Comparison of ENCODE assay signal across 26 cellular contexts in genomic region chr19:56312337-56312736, GRCh38. TPM values are rescaled to one million over a fixed set of nuclear protein-coding genes. Genes with fewer than 3 reads are reported as not detected.
DNase-seq lines count a peak whose midpoint lies in the region; ATAC-seq and TF ChIP-seq lines count a peak whose summit lies in the region.
"Had no signal": no experiment of that assay in that cellular context is flagged by ENCODE, and none has a peak within 500 bp of the region (broad histone marks: within the 10 kb centered on the region; RNA-seq: fewer than 3 reads in every experiment).

No MANE protein-coding gene starts in this region.

- H3K36me3 Mint-ChIP-seq in stimulated activated naive CD8-positive, alpha-beta T cell treated with anti-CD3 and anti-CD28 coated beads, Interleukin-15, Interleukin-2, amounts not matched to agents 100 ng/mL and 50 ng/mL, for 24 hours (ENCODE audit: low read depth): peaks cover 28% of the 10 kb centered on the region
- H3K36me3 Mint-ChIP-seq in activated CD8-positive, alpha-beta T cell treated with anti-CD3 and anti-CD28 coated beads for 36 hours (ENCODE audit: low read depth): peaks cover 28% of the 10 kb centered on the region
- H3K36me3 Mint-ChIP-seq in glutamatergic neuron (ENCODE audit: unreplicated experiment): peaks cover 6% of the 10 kb centered on the region
- H3K36me3 Mint-ChIP-seq: type B pancreatic cell had no signal

- H3K27me3 Mint-ChIP-seq in stimulated activated naive CD8-positive, alpha-beta T cell treated with anti-CD3 and anti-CD28 coated beads, Interleukin-15, Interleukin-2, amounts not matched to agents 100 ng/mL and 50 ng/mL, for 24 hours: no peaks in the 10 kb centered on the region
- no peaks in the 10 kb centered on the region for H3K27me3 Mint-ChIP-seq in activated CD8-positive, alpha-beta T cell treated with anti-CD3 and anti-CD28 coated beads for 36 hours
- peaks cover 5% of the 10 kb centered on the region for H3K27me3 Mint-ChIP-seq in glutamatergic neuron (ENCODE audit: unreplicated experiment)
- H3K27me3 Mint-ChIP-seq: CD4-positive, CD25-positive, alpha-beta regulatory T cell; type B pancreatic cell had no signal

- peak overlapping the region; percentile 32 for H3K27ac Mint-ChIP-seq in stimulated activated naive CD8-positive, alpha-beta T cell treated with anti-CD3 and anti-CD28 coated beads, Interleukin-15, Interleukin-2, amounts not matched to agents 100 ng/mL and 50 ng/mL, for 24 hours
- peak overlapping the region; percentile 69 for H3K27ac Mint-ChIP-seq in activated CD8-positive, alpha-beta T cell treated with anti-CD3 and anti-CD28 coated beads for 36 hours
- H3K27ac Mint-ChIP-seq in glutamatergic neuron (ENCODE audit: unreplicated experiment): no peak overlapping the region

- H3K4me3 Mint-ChIP-seq in stimulated activated naive CD8-positive, alpha-beta T cell treated with anti-CD3 and anti-CD28 coated beads, Interleukin-15, Interleukin-2, amounts not matched to agents 100 ng/mL and 50 ng/mL, for 24 hours: peak overlapping the region; percentile 14
- peak overlapping the region; percentile 17 for H3K4me3 Mint-ChIP-seq in activated CD8-positive, alpha-beta T cell treated with anti-CD3 and anti-CD28 coated beads for 36 hours
- H3K4me3 Mint-ChIP-seq in glutamatergic neuron (ENCODE audit: unreplicated experiment): peak overlapping the region; percentile 53

- no peak for ATAC-seq in stimulated activated naive CD8-positive, alpha-beta T cell treated with anti-CD3 and anti-CD28 coated beads, Interleukin-15, Interleukin-2, amounts not matched to agents 100 U/mL and 50 U/mL, for 24 hours
- ATAC-seq in activated CD8-positive, alpha-beta T cell treated with anti-CD3 and anti-CD28 coated beads for 36 hours: no peak
- ATAC-seq in HG02678 (IDR thresholded peaks at IDR 0.05; ENCODE audit: unreplicated experiment): no peak

- POLR2A ChIA-PET in activated CD8-positive, alpha-beta T cell treated with anti-CD3 and anti-CD28 coated beads for 36 hours (lab: Charles Lee): no interaction called here

- CTCF ChIA-PET in activated CD8-positive, alpha-beta T cell treated with anti-CD3 and anti-CD28 coated beads for 36 hours (lab: Charles Lee): interaction anchor here (1.7 kb wide), 1 partner anchor 232 kb away, joined by 3 read pairs; no protein-coding TSS in a partner anchor

- TF ChIP-seq CTCF in activated CD8-positive, alpha-beta T cell treated with anti-CD3 and anti-CD28 coated beads for 36 hours (IDR thresholded peaks at IDR 0.05): no peak
- TF ChIP-seq CTCF in glutamatergic neuron (IDR thresholded peaks at IDR 0.05; ENCODE audit: partially characterized antibody, unreplicated experiment): no peak

- H3K9me3 Mint-ChIP-seq in stimulated activated naive CD8-positive, alpha-beta T cell treated with anti-CD3 and anti-CD28 coated beads, Interleukin-15, Interleukin-2, amounts not matched to agents 100 ng/mL and 50 ng/mL, for 24 hours: peaks cover 7% of the 10 kb centered on the region
- peaks cover 1% of the 10 kb centered on the region for H3K9me3 Mint-ChIP-seq in activated CD8-positive, alpha-beta T cell treated with anti-CD3 and anti-CD28 coated beads for 36 hours
- H3K9me3 Mint-ChIP-seq in glutamatergic neuron (ENCODE audit: unreplicated experiment): peaks cover 8% of the 10 kb centered on the region
- H3K9me3 Mint-ChIP-seq: type B pancreatic cell had no signal

- peaks cover 33% of the 10 kb centered on the region for H3K4me1 Mint-ChIP-seq in stimulated activated naive CD8-positive, alpha-beta T cell treated with anti-CD3 and anti-CD28 coated beads, Interleukin-15, Interleukin-2, amounts not matched to agents 100 ng/mL and 50 ng/mL, for 24 hours (ENCODE audit: low read depth)
- H3K4me1 Mint-ChIP-seq in activated CD8-positive, alpha-beta T cell treated with anti-CD3 and anti-CD28 coated beads for 36 hours (ENCODE audit: low read depth): peaks cover 25% of the 10 kb centered on the region
- peaks cover 19% of the 10 kb centered on the region for H3K4me1 Mint-ChIP-seq in glutamatergic neuron (ENCODE audit: low read depth, unreplicated experiment)

- intact Hi-C loops in activated CD8-positive, alpha-beta T cell treated with anti-CD3 and anti-CD28 coated beads for 36 hours (cut with micrococcal nuclease): no loop called here

- DNase-seq in stimulated activated naive CD8-positive, alpha-beta T cell treated with anti-CD3 and anti-CD28 coated beads, Interleukin-15, Interleukin-2, amounts not matched to agents 100 U/mL and 50 U/mL, for 24 hours: no peak
- DNase-seq in activated CD8-positive, alpha-beta T cell treated with anti-CD3 and anti-CD28 coated beads for 36 hours: no peak
- DNase-seq in glutamatergic neuron: no peak
- no peak for DNase-seq in A172 (ENCODE audit: low spot score)
- DNase-seq in anterior cingulate cortex (lab: John Stamatoyannopoulos, UW): no peak
- DNase-seq: activated CD4-positive, CD25-positive, alpha-beta regulatory T cell treated with anti-CD3 and anti-CD28 coated beads, Interleukin-2, amount 50 U/mL, for 72 hours; brain microvascular endothelial cell; CD4-positive, CD25-positive, alpha-beta regulatory T cell; islet precursor cell; KG1; left ventricle myocardium inferior; mesendoderm; NCI-H1436 treated with DMSO at 0.1 percent for 48 hours; NCI-H446; NCI-H774; retina; SJCRH30; stimulated activated CD4-positive, alpha-beta T cell treated with anti-CD3 and anti-CD28 coated beads, Interleukin-2, amount 100 ng/mL, for 24 hours had no signal

RNA-seq across cellular contexts. Expression of gene ZSCAN5A, which starts 2.3 kb away (rescaled TPM):
- total RNA-seq in activated CD8-positive, alpha-beta T cell treated with anti-CD3 and anti-CD28 coated beads for 36 hours: 1 to 10 TPM; 7.7 to 9.0 TPM
- total RNA-seq in glutamatergic neuron (ENCODE audit: unreplicated experiment): 13.1 TPM
- total RNA-seq in A172 (2014; rRNA removed; shearing (Covaris generic)): 4.2 and 6.6 TPM in 2 replicates

RNA-seq across cellular contexts. Expression of gene EDDM13, which starts 39.8 kb away (rescaled TPM):
- 1 to 10 TPM in 1 of 2 experiments, not detected in 1; 1.3 TPM for total RNA-seq in activated CD8-positive, alpha-beta T cell treated with anti-CD3 and anti-CD28 coated beads for 36 hours
- total RNA-seq in glutamatergic neuron (ENCODE audit: unreplicated experiment): not detected
- not detected in 2 replicates for total RNA-seq in A172 (2014; rRNA removed; shearing (Covaris generic))
- total RNA-seq: CD4-positive, CD25-positive, alpha-beta regulatory T cell; cerebellum; endothelial cell of umbilical vein; osteocyte; RPMI7951; SJCRH30; smooth muscle cell had no signal
